8 cellular contexts compared by ENCODE assay signal in the genomic region with DNA sequence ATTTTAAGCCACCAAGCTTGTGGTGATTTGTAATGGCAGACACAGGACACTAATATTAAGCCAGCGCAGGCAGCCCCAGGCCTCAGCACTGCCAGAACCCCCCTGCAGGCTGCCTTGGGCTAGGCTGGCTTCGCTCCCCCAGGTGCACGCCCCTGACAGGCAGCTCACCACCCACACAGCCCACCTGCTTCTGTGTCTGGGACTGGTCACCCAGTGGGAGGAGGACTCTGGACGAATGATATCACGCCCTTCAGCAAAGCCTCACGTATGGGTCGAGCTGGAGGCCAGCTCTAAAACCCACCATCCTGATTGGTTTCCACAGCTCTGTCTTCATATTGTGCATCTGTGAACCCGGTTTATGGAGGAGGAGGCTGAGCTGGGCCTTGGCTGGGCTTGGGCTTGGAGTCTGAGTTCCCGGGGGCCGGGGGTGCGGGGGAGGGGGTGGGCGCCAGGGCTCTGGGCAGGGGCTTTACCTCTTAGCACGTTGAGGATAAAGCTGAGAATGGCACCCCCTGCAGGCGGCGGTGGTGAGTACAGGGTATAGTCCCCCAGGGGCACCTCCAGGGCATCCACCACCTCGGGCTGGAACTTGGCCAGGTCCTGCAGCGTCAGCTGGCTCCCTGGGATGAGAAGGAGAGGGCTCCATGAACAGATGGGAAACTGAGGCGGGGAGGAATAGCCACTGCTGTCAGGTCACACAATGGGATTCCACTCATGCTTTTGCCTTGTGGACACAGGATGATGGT. TPM values are rescaled to one million over a fixed set of nuclear protein-coding genes. Genes with fewer than 3 reads are reported as not detected.
A peak's percentile ranks its signal among the peaks of the same experiment; 100 is the strongest.
DNase-seq lines count a peak whose midpoint lies in the region; ATAC-seq and TF ChIP-seq lines count a peak whose summit lies in the region.

No MANE protein-coding gene starts in this region.

- no peak for ATAC-seq in RWPE2 (ENCODE audit: low read depth)
- ATAC-seq in GM21360 (IDR thresholded peaks at IDR 0.05; ENCODE audit: unreplicated experiment): no peak

- H3K4me3 ChIP-seq in RWPE2 (ENCODE audit: severe bottlenecking) (no peak overlapping the region), kidney epithelial cell (ENCODE audit: low read depth, low read length) (no peak overlapping the region)

- intact Hi-C loops in activated naive CD4-positive, alpha-beta T cell treated with anti-CD3 and anti-CD28 coated beads for 36 hours (cut with micrococcal nuclease): no loop called here

- no peak overlapping the region for H3K27ac Mint-ChIP-seq in activated naive CD4-positive, alpha-beta T cell treated with anti-CD3 and anti-CD28 coated beads for 36 hours

- H3K27me3 Mint-ChIP-seq in activated naive CD4-positive, alpha-beta T cell treated with anti-CD3 and anti-CD28 coated beads for 36 hours (ENCODE audit: low read depth): no peaks in the 10 kb centered on the region

- no peaks in the 10 kb centered on the region for H3K36me3 Mint-ChIP-seq in activated naive CD4-positive, alpha-beta T cell treated with anti-CD3 and anti-CD28 coated beads for 36 hours (ENCODE audit: low read depth)

- in situ Hi-C loops in GM13976 (cut with MboI; ENCODE audit: low sequenced_read_pairs, unreplicated experiment): no loop called here

- H3K36me3 ChIP-seq in RWPE2 (ENCODE audit: low read depth) (no peaks in the 10 kb centered on the region), kidney epithelial cell (ENCODE audit: control insufficient read depth, insufficient read depth, low read length) (no peaks in the 10 kb centered on the region)

- peak; percentile 66 for TF ChIP-seq CTCF in GM13976 (IDR thresholded peaks at IDR 0.05; ENCODE audit: borderline replicate concordance, control extremely low read depth, extremely low read depth, insufficient read depth, missing control alignments)
- peak; percentile 3 for TF ChIP-seq CTCF in RWPE2 (IDR thresholded peaks at IDR 0.05; ENCODE audit: poor library complexity, severe bottlenecking)
- peak; percentile 28 for TF ChIP-seq CTCF in kidney epithelial cell (IDR thresholded peaks at IDR 0.05; ENCODE audit: insufficient read depth, low read length, poor library complexity, severe bottlenecking)

- no peaks in the 10 kb centered on the region for H3K27me3 ChIP-seq in RWPE2 (ENCODE audit: insufficient read depth, poor library complexity, severe bottlenecking)
- no peaks in the 10 kb centered on the region for H3K27me3 ChIP-seq in kidney epithelial cell (ENCODE audit: control insufficient read depth, insufficient read depth, low read length)

- CTCF ChIA-PET in activated naive CD4-positive, alpha-beta T cell treated with anti-CD3 and anti-CD28 coated beads for 36 hours (lab: Charles Lee): interaction anchor here (0.6 to 2.6 kb wide), 8 partner anchors 8 to 215 kb away, joined by 3 to 17 read pairs (median 4); no protein-coding TSS in a partner anchor

- H3K9me3 Mint-ChIP-seq in activated naive CD4-positive, alpha-beta T cell treated with anti-CD3 and anti-CD28 coated beads for 36 hours: no peaks in the 10 kb centered on the region

- no peaks in the 10 kb centered on the region for H3K4me1 ChIP-seq in RWPE2 (ENCODE audit: insufficient read depth, poor library complexity, severe bottlenecking)

- H3K4me1 Mint-ChIP-seq in activated naive CD4-positive, alpha-beta T cell treated with anti-CD3 and anti-CD28 coated beads for 36 hours (ENCODE audit: low read depth): peaks cover 2% of the 10 kb centered on the region

- DNase-seq in GM13976 (ENCODE audit: low spot score): peak; percentile 84
- DNase-seq in RWPE2 (ENCODE audit: low spot score): no peak
- DNase-seq in activated naive CD4-positive, alpha-beta T cell treated with anti-CD3 and anti-CD28 coated beads for 36 hours: peak; percentile 73
- DNase-seq in kidney epithelial cell (ENCODE audit: low read depth): no peak
- DNase-seq in stimulated activated CD8-positive, alpha-beta memory T cell treated with anti-CD3 and anti-CD28 coated beads, Interleukin-4, amount 100 ng/mL, for 24 hours (ENCODE audit: low read depth): peak; percentile 53
- DNase-seq in COR-L47 (lab: John Stamatoyannopoulos, UW): no peak
- no peak for DNase-seq in putamen (ENCODE audit: low spot score)

- H3K4me3 Mint-ChIP-seq in activated naive CD4-positive, alpha-beta T cell treated with anti-CD3 and anti-CD28 coated beads for 36 hours: no peak overlapping the region

- H3K27ac ChIP-seq in RWPE2 (ENCODE audit: poor library complexity, severe bottlenecking): no peak overlapping the region

- no peaks in the 10 kb centered on the region for H3K9me3 ChIP-seq in RWPE2 (ENCODE audit: severe bottlenecking)

RNA-seq across cellular contexts. Expression of a gene that starts 13.8 kb away (rescaled TPM):
- total RNA-seq in activated naive CD4-positive, alpha-beta T cell treated with anti-CD3 and anti-CD28 coated beads for 36 hours: not detected
- total RNA-seq in kidney epithelial cell: 4.2 and 5.9 TPM in 2 replicates

RNA-seq across cellular contexts. Expression of a gene that starts 39.5 kb away (rescaled TPM):
- total RNA-seq in activated naive CD4-positive, alpha-beta T cell treated with anti-CD3 and anti-CD28 coated beads for 36 hours: 10 to 100 TPM; 33.5 to 35.7 TPM
- 29.9 and 33.5 TPM in 2 replicates for total RNA-seq in kidney epithelial cell

RNA-seq across cellular contexts. Expression of a gene that starts 49.8 kb away (rescaled TPM):
- under 1 TPM; 0.21 to 0.22 TPM for total RNA-seq in activated naive CD4-positive, alpha-beta T cell treated with anti-CD3 and anti-CD28 coated beads for 36 hours
- total RNA-seq in kidney epithelial cell: 0.17 and 0.62 TPM in 2 replicates

Comparison
In these comparisons a context has a peak if more than half of its experiments do, and no peak if none do; other contexts are left out.
1. DNase-seq: peak in GM13976 (single experiment), activated naive CD4-positive, alpha-beta T cell treated with anti-CD3 and anti-CD28 coated beads for 36 hours (single experiment) and stimulated activated CD8-positive, alpha-beta memory T cell treated with anti-CD3 and anti-CD28 coated beads, Interleukin-4, amount 100 ng/mL, for 24 hours (single experiment); none in RWPE2 (single experiment), kidney epithelial cell (single experiment), COR-L47 (single experiment) and putamen (single experiment).
2. CTCF ChIP-seq: peak in every context shown above with its lines; median percentile 66 in GM13976; 28 in kidney epithelial cell; 3 in RWPE2.